Comparison of ENCODE assay signal across 13 cellular contexts in genomic region chr19:55372316-55373081, GRCh38. TPM values are rescaled to one million over a fixed set of nuclear protein-coding genes. Genes with fewer than 3 reads are reported as not detected.
DNase-seq lines count a peak whose midpoint lies in the region; ATAC-seq and TF ChIP-seq lines count a peak whose summit lies in the region.
"Had no signal": no experiment of that assay in that cellular context is flagged by ENCODE, and none has a peak within 500 bp of the region (broad histone marks: within the 10 kb centered on the region; RNA-seq: fewer than 3 reads in every experiment).

No MANE protein-coding gene starts in this region.

- H3K27ac ChIP-seq in SJCRH30: peak overlapping the region; percentile 41
- H3K27ac ChIP-seq: spleen had no signal

- peaks cover 12% of the 10 kb centered on the region for H3K4me1 Mint-ChIP-seq in activated T-cell treated with anti-CD3 and anti-CD28 coated beads, Interleukin-2, amount 50 U/mL, for 24 hours (ENCODE audit: low read depth)

- H3K27me3 Mint-ChIP-seq in activated T-cell treated with anti-CD3 and anti-CD28 coated beads, Interleukin-2, amount 50 U/mL, for 24 hours: peaks cover 67% of the 10 kb centered on the region

- no peaks in the 10 kb centered on the region for H3K27me3 ChIP-seq in SJCRH30

- H3K36me3 ChIP-seq in SJCRH30: no peaks in the 10 kb centered on the region
- H3K36me3 ChIP-seq: spleen had no signal

- TF ChIP-seq CTCF in fibroblast of pulmonary artery (IDR thresholded peaks at IDR 0.05; ENCODE audit: low read length, missing control alignments): no peak

- peaks cover 46% of the 10 kb centered on the region for H3K4me1 ChIP-seq in SJCRH30

- ATAC-seq in stimulated activated naive CD8-positive, alpha-beta T cell treated with anti-CD3 and anti-CD28 coated beads, Interleukin-15, Interleukin-2, amounts not matched to agents 100 U/mL and 50 U/mL, for 24 hours: peak; percentile 69
- ATAC-seq in HG03045 (IDR thresholded peaks at IDR 0.05; ENCODE audit: unreplicated experiment): no peak

- no peak overlapping the region for H3K4me3 Mint-ChIP-seq in activated T-cell treated with anti-CD3 and anti-CD28 coated beads, Interleukin-2, amount 50 U/mL, for 24 hours
- H3K4me3 Mint-ChIP-seq: natural killer cell treated with Interleukin-12 subunit alpha and Interleukin-12 subunit beta and Interleukin-15 and Interleukin-18, amount 100 ng/mL, for 72 hours had no signal

- H3K4me3 ChIP-seq in SJCRH30: no peak overlapping the region
- no peak overlapping the region for H3K4me3 ChIP-seq in fibroblast of pulmonary artery (replicated peaks; ENCODE audit: low read depth, low read length)
- H3K4me3 ChIP-seq: spleen had no signal

- no peaks in the 10 kb centered on the region for H3K36me3 Mint-ChIP-seq in activated T-cell treated with anti-CD3 and anti-CD28 coated beads, Interleukin-2, amount 50 U/mL, for 24 hours (ENCODE audit: low read depth)
- H3K36me3 Mint-ChIP-seq: natural killer cell treated with Interleukin-12 subunit alpha and Interleukin-12 subunit beta and Interleukin-15 and Interleukin-18, amount 100 ng/mL, for 72 hours had no signal

- DNase-seq in activated T-cell treated with anti-CD3 and anti-CD28 coated beads for 48 hours (ENCODE audit: low read depth) (peak; percentile 30), SJCRH30 (peak; percentile 64 to 82), fibroblast of pulmonary artery (ENCODE audit: low read depth) (peak; percentile 45), NCI-H2107 (lab: John Stamatoyannopoulos, UW) (no peak), hippocampal formation (lab: John Stamatoyannopoulos, UW) (no peak)
- no peak for DNase-seq in activated T-cell treated with anti-CD3 and anti-CD28 coated beads, Interleukin-2, amount 50 U/mL, for 24 hours
- DNase-seq in stimulated activated naive CD8-positive, alpha-beta T cell treated with anti-CD3 and anti-CD28 coated beads, Interleukin-15, Interleukin-2, amounts not matched to agents 100 U/mL and 50 U/mL, for 24 hours: peak; percentile 65
- DNase-seq: OCI-M1, spleen had no signal

- no peaks in the 10 kb centered on the region for H3K9me3 Mint-ChIP-seq in activated T-cell treated with anti-CD3 and anti-CD28 coated beads, Interleukin-2, amount 50 U/mL, for 24 hours
- H3K9me3 Mint-ChIP-seq: natural killer cell treated with Interleukin-12 subunit alpha and Interleukin-12 subunit beta and Interleukin-15 and Interleukin-18, amount 100 ng/mL, for 72 hours had no signal

- H3K9me3 ChIP-seq in SJCRH30 (replicated peaks): no peaks in the 10 kb centered on the region
- H3K9me3 ChIP-seq: spleen had no signal

- H3K27ac Mint-ChIP-seq in activated T-cell treated with anti-CD3 and anti-CD28 coated beads, Interleukin-2, amount 50 U/mL, for 24 hours: no peak overlapping the region
- H3K27ac Mint-ChIP-seq: natural killer cell treated with Interleukin-12 subunit alpha and Interleukin-12 subunit beta and Interleukin-15 and Interleukin-18, amount 100 ng/mL, for 72 hours had no signal

RNA-seq across cellular contexts. Expression of gene IL11, which starts 2.2 kb away (rescaled TPM):
- total RNA-seq in SJCRH30 (2014; rRNA removed; shearing (Covaris generic)): 16.7 and 17.8 TPM in 2 replicates

RNA-seq across cellular contexts. Expression of gene TMEM190, which starts 4.1 kb away (rescaled TPM):
- total RNA-seq in SJCRH30 (2014; rRNA removed; shearing (Covaris generic)): not detected in 2 replicates
- total RNA-seq: fibroblast of lung; natural killer cell treated with Interleukin-12 subunit alpha and Interleukin-12 subunit beta and Interleukin-15 and Interleukin-18, amount 100 ng/mL, for 72 hours; spleen; urinary bladder had no signal

RNA-seq across cellular contexts. Expression of gene GARIN5B, which starts 9.4 kb away (rescaled TPM):
- total RNA-seq in SJCRH30 (2014; rRNA removed; shearing (Covaris generic)): not detected in 2 replicates
- total RNA-seq: fibroblast of lung; natural killer cell treated with Interleukin-12 subunit alpha and Interleukin-12 subunit beta and Interleukin-15 and Interleukin-18, amount 100 ng/mL, for 72 hours; spleen; urinary bladder had no signal

RNA-seq across cellular contexts. Expression of gene TMEM238, which starts 11.6 kb away (rescaled TPM):
- total RNA-seq in SJCRH30 (2014; rRNA removed; shearing (Covaris generic)): 0.14 and 0.25 TPM in 2 replicates
- total RNA-seq: urinary bladder had no signal

RNA-seq across cellular contexts. Expression of gene RPL28, which starts 13.2 kb away (rescaled TPM):
- 612 and 617 TPM in 2 replicates for total RNA-seq in SJCRH30 (2014; rRNA removed; shearing (Covaris generic))

Comparison
In these comparisons a context has a peak if more than half of its experiments do, and no peak if none do; other contexts are left out.
1. DNase-seq: peak in activated T-cell treated with anti-CD3 and anti-CD28 coated beads for 48 hours (single experiment), SJCRH30 (2 of 2), fibroblast of pulmonary artery (single experiment) and stimulated activated naive CD8-positive, alpha-beta T cell treated with anti-CD3 and anti-CD28 coated beads, Interleukin-15, Interleukin-2, amounts not matched to agents 100 U/mL and 50 U/mL, for 24 hours (single experiment); none in activated T-cell treated with anti-CD3 and anti-CD28 coated beads, Interleukin-2, amount 50 U/mL, for 24 hours (single experiment), NCI-H2107 (single experiment) and hippocampal formation (0 of 2).